In the genomic region with DNA sequence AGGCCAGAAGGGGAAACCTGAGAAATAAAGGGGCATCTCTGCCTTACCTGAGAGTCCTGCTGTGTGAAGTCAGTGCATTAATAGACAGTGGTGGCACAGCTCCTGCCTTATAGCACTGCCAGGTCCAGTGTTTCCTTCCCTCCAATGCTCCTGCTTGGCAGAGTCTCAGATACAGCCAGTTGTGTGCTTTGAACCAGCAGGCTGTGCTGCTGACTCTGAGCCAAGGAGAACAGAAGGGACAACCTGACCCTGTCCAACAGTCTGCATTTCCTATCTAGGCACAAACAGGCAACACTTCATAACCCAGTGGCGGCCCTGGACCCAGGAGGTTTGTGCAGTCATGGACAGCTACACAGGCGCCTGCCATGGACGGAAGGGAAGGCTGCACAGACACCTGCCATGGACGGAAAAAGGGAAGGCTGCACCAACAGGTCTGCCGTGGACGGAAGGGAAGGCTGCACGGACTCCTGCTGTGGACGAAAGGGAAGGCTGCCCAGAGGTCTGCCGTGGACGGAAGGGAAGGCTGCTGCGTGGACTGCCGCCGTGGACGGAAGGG, we compare ENCODE assay signal across 1 cellular context.
TF ChIP-seq lines count a peak whose summit lies in the region.

No MANE protein-coding gene starts in this region.

TF ChIP-seq in GM23338, 12 proteins besides CTCF, POLR2A, EP300 and RAD21 (continued from another document):
- TF ChIP-seq STAT1 (IDR thresholded peaks at IDR 0.05; ENCODE audit: unreplicated experiment), result no peak
- TF ChIP-seq, protein P1, sequence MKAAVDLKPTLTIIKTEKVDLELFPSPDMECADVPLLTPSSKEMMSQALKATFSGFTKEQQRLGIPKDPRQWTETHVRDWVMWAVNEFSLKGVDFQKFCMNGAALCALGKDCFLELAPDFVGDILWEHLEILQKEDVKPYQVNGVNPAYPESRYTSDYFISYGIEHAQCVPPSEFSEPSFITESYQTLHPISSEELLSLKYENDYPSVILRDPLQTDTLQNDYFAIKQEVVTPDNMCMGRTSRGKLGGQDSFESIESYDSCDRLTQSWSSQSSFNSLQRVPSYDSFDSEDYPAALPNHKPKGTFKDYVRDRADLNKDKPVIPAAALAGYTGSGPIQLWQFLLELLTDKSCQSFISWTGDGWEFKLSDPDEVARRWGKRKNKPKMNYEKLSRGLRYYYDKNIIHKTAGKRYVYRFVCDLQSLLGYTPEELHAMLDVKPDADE (IDR thresholded peaks at IDR 0.05), result no peak
